ENCODE assay signal across 16 cellular contexts in genomic region chr13:62126400-62126799, GRCh38.
DNase-seq lines count a peak whose midpoint lies in the region; ATAC-seq, FAIRE-seq and TF ChIP-seq lines count a peak whose summit lies in the region.
"Had no signal": no experiment of that assay in that cellular context is flagged by ENCODE, and none has a peak within 500 bp of the region (broad histone marks: within the 10 kb centered on the region; RNA-seq: fewer than 3 reads in every experiment).

No MANE protein-coding gene starts in this region.

- TF ChIP-seq EP300 in tibial nerve (IDR thresholded peaks at IDR 0.05), result no peak

- no peak for ATAC-seq in HCT116
- ATAC-seq in pancreas, result no peak
- no peak for ATAC-seq in HG02938 (IDR thresholded peaks at IDR 0.05; ENCODE audit: unreplicated experiment)
- ATAC-seq: CD8-positive, alpha-beta T cell; GM23338 had no signal

- no peak overlapping the region for H3K9ac ChIP-seq in HCT116 (ENCODE audit: low read length)
- H3K9ac ChIP-seq: BLaER1 had no signal

- H3K4me1 Mint-ChIP-seq in CD8-positive, alpha-beta memory T cell, result no peaks in the 10 kb centered on the region
- H3K4me1 Mint-ChIP-seq: B cell had no signal

- no peaks in the 10 kb centered on the region for H3K27me3 Mint-ChIP-seq in CD8-positive, alpha-beta memory T cell
- H3K27me3 Mint-ChIP-seq: B cell; CD4-positive, CD25-positive, alpha-beta regulatory T cell had no signal

- H3K4me2 ChIP-seq in HCT116 (ENCODE audit: low read length), result no peak overlapping the region
- H3K4me2 ChIP-seq: BLaER1, GM23338 had no signal

- H3K36me3 Mint-ChIP-seq in CD8-positive, alpha-beta memory T cell, result no peaks in the 10 kb centered on the region
- H3K36me3 Mint-ChIP-seq: CD4-positive, CD25-positive, alpha-beta regulatory T cell; CD8-positive, alpha-beta T cell had no signal

- H3K4me3 ChIP-seq in HCT116 (replicated peaks in 1 of 2; ENCODE audit: low read depth in 1 of 2, low read length in 2 of 2) (no peak overlapping the region), pancreas (no peak overlapping the region), tibial nerve (no peak overlapping the region)
- H3K4me3 ChIP-seq in CD8-positive, alpha-beta memory T cell (ENCODE audit: low read length), result no peak overlapping the region
- H3K4me3 ChIP-seq: BLaER1, GM23338 had no signal

- DNase-seq in HCT116 (ENCODE audit: low read depth, low spot score), result no peak
- no peak for DNase-seq in pancreas
- no peak for DNase-seq in tibial nerve (ENCODE audit: low spot score in 2 of 2)
- no peak for DNase-seq in CD8-positive, alpha-beta memory T cell
- DNase-seq: CD4-positive, CD25-positive, alpha-beta regulatory T cell; CD8-positive, alpha-beta T cell; DMS53; DMS79 treated with DMSO at 0.1 percent for 48 hours; H9 had no signal

- H3K4me1 ChIP-seq in HCT116 (ENCODE audit: control insufficient read depth in 1 of 2, insufficient read depth in 2 of 2, low read length in 2 of 2) (no peaks in the 10 kb centered on the region), pancreas (no peaks in the 10 kb centered on the region), tibial nerve (no peaks in the 10 kb centered on the region)
- H3K4me1 ChIP-seq in CD8-positive, alpha-beta memory T cell (ENCODE audit: insufficient read depth, low read length), result no peaks in the 10 kb centered on the region

- H3K9me2 ChIP-seq in HCT116 (ENCODE audit: insufficient read depth), result no peaks in the 10 kb centered on the region

- BruUV-seq in HCT116 (replicated peaks; lab: Mats Ljungman, UMichigan), result no TSS peak

- peak; percentile 69 for FAIRE-seq in colon (lab: Jason Lieb, UNC)
- peak; percentile 9 for FAIRE-seq in pancreas (lab: Jason Lieb, UNC)
- FAIRE-seq: GM12892 had no signal

- H3K9me3 ChIP-seq in HCT116 (ENCODE audit: control insufficient read depth in 1 of 2, insufficient read depth in 1 of 2, low read depth in 1 of 2, low read length in 2 of 2) (no peaks in the 10 kb centered on the region), pancreas (no peaks in the 10 kb centered on the region), tibial nerve (no peaks in the 10 kb centered on the region)
- no peaks in the 10 kb centered on the region for H3K9me3 ChIP-seq in CD8-positive, alpha-beta memory T cell (ENCODE audit: low read length)

- CTCF ChIA-PET in HCT116 (lab: Charles Lee), result no interaction called here
- CTCF ChIA-PET in CD8-positive, alpha-beta memory T cell (lab: Charles Lee), result no interaction called here

- H3K27ac Mint-ChIP-seq in CD8-positive, alpha-beta memory T cell, result no peak overlapping the region
- H3K27ac Mint-ChIP-seq: B cell; CD4-positive, CD25-positive, alpha-beta regulatory T cell; CD8-positive, alpha-beta T cell; GM23338; H9 had no signal

- intact Hi-C loops in HCT116 (cut with micrococcal nuclease) (no loop called here), pancreas (cut with DNase I) (no loop called here)

- H3K9me3 Mint-ChIP-seq in CD8-positive, alpha-beta memory T cell, result peaks cover 0 to 18% (median 7%) of the 10 kb centered on the region in 5 donors
- H3K9me3 Mint-ChIP-seq: GM23338 had no signal

- no peaks in the 10 kb centered on the region for H4K20me1 ChIP-seq in HCT116 (ENCODE audit: insufficient read depth)
- H4K20me1 ChIP-seq: BLaER1 had no signal

- no peak for TF ChIP-seq RAD21 in HCT116 (IDR thresholded peaks at IDR 0.05; ENCODE audit: low read depth)

- RAD21 ChIA-PET in HCT116 (lab: Charles Lee; ENCODE audit: low non-redundant PET in 1 of 2, low total read pairs in 2 of 2, uncharacterized antibody in 2 of 2, unreplicated experiment in 2 of 2), result no interaction called here

- WGBS in pancreas, 2 donors, result 91 to 100% methylated on average over 1 of the region's 1 CpG
- WGBS in tibial nerve, 2 donors, result 93 to 94% methylated on average over 1 of the region's 1 CpG

- H3K27ac ChIP-seq in HCT116 (ENCODE audit: low read depth, low read length), result no peak overlapping the region
- H3K27ac ChIP-seq in pancreas, result no peak overlapping the region
- H3K27ac ChIP-seq in tibial nerve, result no peak overlapping the region
- no peak overlapping the region for H3K27ac ChIP-seq in CD8-positive, alpha-beta memory T cell (ENCODE audit: low read depth, low read length)
- H3K27ac ChIP-seq: BLaER1, C4-2B had no signal

- no peaks in the 10 kb centered on the region for H3K27me3 ChIP-seq in HCT116 (ENCODE audit: insufficient read depth, low read length)
- H3K27me3 ChIP-seq in pancreas, result no peaks in the 10 kb centered on the region
- no peaks in the 10 kb centered on the region for H3K27me3 ChIP-seq in tibial nerve
- H3K27me3 ChIP-seq in CD8-positive, alpha-beta memory T cell (ENCODE audit: insufficient read depth, low read length, poor library complexity, severe bottlenecking), result no peaks in the 10 kb centered on the region
- H3K27me3 ChIP-seq: BLaER1 had no signal

- no peak for TF ChIP-seq POLR2A in HCT116 (IDR thresholded peaks at IDR 0.05; ENCODE audit: borderline replicate concordance, extremely low read depth, insufficient read depth, insufficient read length)
- no peak for TF ChIP-seq POLR2A in tibial nerve (IDR thresholded peaks at IDR 0.05)

- POLR2A ChIA-PET in HCT116 (lab: Charles Lee), result no interaction called here
- POLR2A ChIA-PET in CD8-positive, alpha-beta memory T cell (lab: Charles Lee), result no interaction called here

- no peaks in the 10 kb centered on the region for H3K79me2 ChIP-seq in HCT116 (ENCODE audit: insufficient read depth, low read length)

- H2AFZ ChIP-seq in HCT116 (ENCODE audit: low read depth, low read length, poor library complexity, severe bottlenecking), result peak overlapping the region; percentile 41
- H2AFZ ChIP-seq: GM23338 had no signal

- no peak for TF ChIP-seq CTCF in HCT116 (IDR thresholded peaks at IDR 0.05 in 2 of 3, conservative IDR thresholded peaks at IDR 0.05 in 1 of 3; ENCODE audit: borderline replicate concordance in 1 of 3, insufficient read depth in 1 of 3, low read depth in 2 of 3, low read length in 2 of 3)
- TF ChIP-seq CTCF in pancreas (IDR thresholded peaks at IDR 0.05), result no peak
- TF ChIP-seq CTCF in tibial nerve (IDR thresholded peaks at IDR 0.05), result no peak

- H3K36me3 ChIP-seq in HCT116 (ENCODE audit: control insufficient read depth in 1 of 2, insufficient read depth in 2 of 2, low read length in 2 of 2) (no peaks in the 10 kb centered on the region), pancreas (no peaks in the 10 kb centered on the region), tibial nerve (no peaks in the 10 kb centered on the region)
- H3K36me3 ChIP-seq in CD8-positive, alpha-beta memory T cell (ENCODE audit: insufficient read depth, low read length), result no peaks in the 10 kb centered on the region
- H3K36me3 ChIP-seq: BLaER1 had no signal

- no peak overlapping the region for H3K4me3 Mint-ChIP-seq in CD8-positive, alpha-beta memory T cell
- H3K4me3 Mint-ChIP-seq: B cell; CD4-positive, CD25-positive, alpha-beta regulatory T cell; CD8-positive, alpha-beta T cell; GM23338; H9 had no signal

TF ChIP-seq in HCT116, 20 proteins besides CTCF, POLR2A, EP300 and RAD21:
- TF ChIP-seq YY1 (IDR thresholded peaks at IDR 0.05; ENCODE audit: extremely low read depth, insufficient replicate concordance, low read depth, low read length) (no peak), REST (IDR thresholded peaks at IDR 0.05; ENCODE audit: low read depth) (no peak), ZFX (IDR thresholded peaks at IDR 0.05) (no peak), ZBTB33 (IDR thresholded peaks at IDR 0.05; ENCODE audit: extremely low read depth, insufficient replicate concordance, low read length) (no peak), EZH2 (IDR thresholded peaks at IDR 0.05) (no peak), ELF1 (IDR thresholded peaks at IDR 0.05; ENCODE audit: borderline replicate concordance, low read depth) (no peak), SRF (IDR thresholded peaks at IDR 0.05; ENCODE audit: low read depth) (no peak)
